Comparison of ENCODE assay signal across 24 cellular contexts in the genomic region with DNA sequence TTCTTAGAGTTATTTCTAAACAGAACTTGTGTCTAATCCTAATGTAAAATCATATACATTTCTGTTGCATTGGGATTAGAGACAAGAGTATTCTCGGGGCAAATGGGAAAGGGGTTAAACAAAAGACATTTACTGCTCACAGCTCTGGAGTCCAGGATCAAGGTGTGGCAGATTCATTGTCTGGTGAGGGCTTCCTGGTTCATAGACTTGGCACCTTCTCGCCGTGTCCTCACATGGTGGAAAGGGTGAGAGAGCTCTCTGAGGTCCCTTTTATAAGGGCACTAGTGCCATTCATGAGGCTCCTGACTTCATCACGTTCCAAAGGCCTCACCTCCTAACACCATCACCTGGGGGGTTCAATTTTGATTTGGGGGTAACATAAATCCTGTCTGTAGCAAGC.
A peak's percentile ranks its signal among the peaks of the same experiment; 100 is the strongest.
DNase-seq lines count a peak whose midpoint lies in the region; ATAC-seq, FAIRE-seq and TF ChIP-seq lines count a peak whose summit lies in the region.
"Had no signal": no experiment of that assay in that cellular context is flagged by ENCODE, and none has a peak within 500 bp of the region (broad histone marks: within the 10 kb centered on the region; RNA-seq: fewer than 3 reads in every experiment).

No MANE protein-coding gene starts in this region.

- CTCF ChIA-PET in A549 (lab: Yijun Ruan, JAX) = interaction anchor here (0.6 kb wide), 1 partner anchor 890 kb away, joined by 5 read pairs; no protein-coding TSS in a partner anchor

- H3K27ac Mint-ChIP-seq in glutamatergic neuron (ENCODE audit: unreplicated experiment) = no peak overlapping the region
- H3K27ac Mint-ChIP-seq: CD14-positive monocyte; CD4-positive, alpha-beta memory T cell; CD4-positive, CD25-positive, alpha-beta regulatory T cell; CD8-positive, alpha-beta memory T cell had no signal

- 44% methylated on average over 4 of the region's 4 CpGs for WGBS in A549 (ENCODE audit: missing lambda C conversion rate)
- WGBS in small intestine, 3 donors = 26 to 56% (median 26%) methylated on average over 4 of the region's 4 CpGs
- WGBS in stomach, 5 donors = 52 to 60% (median 54%) methylated on average over 2 to 4 of the region's 4 CpGs

- H3K36me3 ChIP-seq in small intestine (ENCODE audit: control insufficient read depth in 2 of 2, insufficient read depth in 2 of 2, low read length in 2 of 2) (no peaks in the 10 kb centered on the region), stomach (no peaks in the 10 kb centered on the region)
- H3K36me3 ChIP-seq: BE2C, BLaER1 had no signal

- no peak for TF ChIP-seq CTCF in A549 (IDR thresholded peaks at IDR 0.05)
- TF ChIP-seq CTCF in stomach (IDR thresholded peaks at IDR 0.05) = no peak
- no peak for TF ChIP-seq CTCF in glutamatergic neuron (IDR thresholded peaks at IDR 0.05; ENCODE audit: partially characterized antibody, unreplicated experiment)

- H3K4me1 ChIP-seq in A549 (no peaks in the 10 kb centered on the region), small intestine (ENCODE audit: control insufficient read depth in 2 of 2, insufficient read depth in 1 of 2, low read depth in 1 of 2, low read length in 1 of 2) (no peaks in the 10 kb centered on the region), stomach (no peaks in the 10 kb centered on the region)
- H3K4me1 ChIP-seq: BE2C had no signal

- TF ChIP-seq POLR2A in A549 (IDR thresholded peaks at IDR 0.05; ENCODE audit: low read length) (no peak), stomach (IDR thresholded peaks at IDR 0.05) (no peak)

- no peak overlapping the region for H3K4me3 Mint-ChIP-seq in glutamatergic neuron (ENCODE audit: unreplicated experiment)
- H3K4me3 Mint-ChIP-seq: CD14-positive monocyte; CD4-positive, alpha-beta memory T cell; CD4-positive, CD25-positive, alpha-beta regulatory T cell; CD8-positive, alpha-beta memory T cell had no signal

- H3K4me2 ChIP-seq in A549 = no peak overlapping the region
- H3K4me2 ChIP-seq: BLaER1 had no signal

- no peaks in the 10 kb centered on the region for H3K9me3 Mint-ChIP-seq in glutamatergic neuron (ENCODE audit: unreplicated experiment)
- H3K9me3 Mint-ChIP-seq: CD4-positive, alpha-beta memory T cell; CD4-positive, CD25-positive, alpha-beta regulatory T cell; CD8-positive, alpha-beta memory T cell had no signal

- H3K27ac ChIP-seq in A549 (no peak overlapping the region), small intestine (ENCODE audit: low read depth in 1 of 2, low read length in 1 of 2) (no peak overlapping the region), stomach (no peak overlapping the region)
- H3K27ac ChIP-seq: 22Rv1, BLaER1 had no signal

- POLR2A ChIA-PET in A549 (lab: Yijun Ruan, JAX) = no interaction called here

- FAIRE-seq in A549 (lab: Jason Lieb, UNC) (peak; percentile 28), small intestine (lab: Jason Lieb, UNC) (no peak)
- FAIRE-seq: GM19239 had no signal

- H3K4me3 ChIP-seq in A549 (no peak overlapping the region), small intestine (ENCODE audit: low read depth in 1 of 2, low read length in 2 of 2) (no peak overlapping the region), stomach (no peak overlapping the region)
- H3K4me3 ChIP-seq: BLaER1 had no signal

- H3K27me3 Mint-ChIP-seq in glutamatergic neuron (ENCODE audit: unreplicated experiment) = no peaks in the 10 kb centered on the region

- no peak for TF ChIP-seq RAD21 in A549 (conservative IDR thresholded peaks at IDR 0.05 in 1 of 2, IDR thresholded peaks at IDR 0.05 in 1 of 2)

- H3K36me3 Mint-ChIP-seq in glutamatergic neuron (ENCODE audit: unreplicated experiment) = no peaks in the 10 kb centered on the region
- H3K36me3 Mint-ChIP-seq: CD14-positive monocyte; CD4-positive, alpha-beta memory T cell; CD4-positive, CD25-positive, alpha-beta regulatory T cell; CD8-positive, alpha-beta memory T cell had no signal

- DNase-seq in A549 (ENCODE audit: low read depth in 1 of 2, low spot score in 1 of 2) = no peak
- peak in 1 of 2 donors; percentile 29 for DNase-seq in left colon
- peak; percentile 3 for DNase-seq in small intestine
- DNase-seq in stomach = no peak
- DNase-seq in SW480 (ENCODE audit: low spot score) = no peak
- DNase-seq in glutamatergic neuron = no peak
- DNase-seq: ACHN; BE2C; C1 segment of cervical spinal cord; CD4-positive, alpha-beta memory T cell; CD4-positive, CD25-positive, alpha-beta regulatory T cell; CD8-positive, alpha-beta memory T cell; COR-L47; DMS 273 treated with DMSO at 0.1 percent for 48 hours; DMS153; DMS53; DMS79; DND-41; EL; GF-D8 had no signal

- no peak for ATAC-seq in A549
- ATAC-seq in left colon = peak; percentile 89

- H3K27me3 ChIP-seq in small intestine (ENCODE audit: control insufficient read depth in 2 of 2, insufficient read depth in 2 of 2, low read length in 2 of 2) = no peaks in the 10 kb centered on the region
- peaks cover 0 to 20% (median 12%) of the 10 kb centered on the region in 3 donors for H3K27me3 ChIP-seq in stomach
- H3K27me3 ChIP-seq: BLaER1 had no signal

- no peak for TF ChIP-seq EP300 in A549 (IDR thresholded peaks at IDR 0.05)
- no peak for TF ChIP-seq EP300 in stomach (IDR thresholded peaks at IDR 0.05)

- no peaks in the 10 kb centered on the region for H3K9me3 ChIP-seq in A549
- no peaks in the 10 kb centered on the region for H3K9me3 ChIP-seq in small intestine (ENCODE audit: control insufficient read depth, low read depth)
- no peaks in the 10 kb centered on the region for H3K9me3 ChIP-seq in stomach
- H3K9me3 ChIP-seq: BE2C, BLaER1 had no signal

- H3K4me1 Mint-ChIP-seq in glutamatergic neuron (ENCODE audit: low read depth, unreplicated experiment) = no peaks in the 10 kb centered on the region
- H3K4me1 Mint-ChIP-seq: CD14-positive monocyte; CD4-positive, alpha-beta memory T cell; CD4-positive, CD25-positive, alpha-beta regulatory T cell; CD8-positive, alpha-beta memory T cell had no signal

- intact Hi-C loops in left colon (cut with DNase I, micrococcal nuclease) (no loop called here), stomach (cut with DNase I; ENCODE audit: low total_unique reads) (no loop called here)

TF ChIP-seq in A549, 52 proteins besides CTCF, POLR2A, EP300 and RAD21:
- no peak for TF ChIP-seq FOXS1 (CRISPR knock-in tag; IDR thresholded peaks at IDR 0.05)
- TF ChIP-seq JUNB (IDR thresholded peaks at IDR 0.05) = no peak
- TF ChIP-seq GATA3 (IDR thresholded peaks at IDR 0.05; ENCODE audit: borderline replicate concordance) = no peak
- TF ChIP-seq EHF (CRISPR knock-in tag; IDR thresholded peaks at IDR 0.05) = no peak
